Comparison of ENCODE assay signal across 8 cellular contexts in genomic region chr4:155954118-155954503, GRCh38. TPM values are rescaled to one million over a fixed set of nuclear protein-coding genes. Genes with fewer than 3 reads are reported as not detected.
DNase-seq lines count a peak whose midpoint lies in the region; ATAC-seq, FAIRE-seq and TF ChIP-seq lines count a peak whose summit lies in the region.

No MANE protein-coding gene starts in this region.

- no peaks in the 10 kb centered on the region for H3K36me3 ChIP-seq in ascending aorta
- H3K36me3 ChIP-seq in HepG2 (replicated peaks in 1 of 2; ENCODE audit: control insufficient read depth in 1 of 2, insufficient read depth in 2 of 2, low read length in 2 of 2), result no peaks in the 10 kb centered on the region
- no peaks in the 10 kb centered on the region for H3K36me3 ChIP-seq in thoracic aorta

- FAIRE-seq in HepG2 (lab: Jason Lieb, UNC) (no peak), GM12892 (lab: Jason Lieb, UNC) (no peak)

- TF ChIP-seq CTCF in ascending aorta (IDR thresholded peaks at IDR 0.05) (no peak), HepG2 (CRISPR knock-in tag; IDR thresholded peaks at IDR 0.05) (no peak), thoracic aorta (IDR thresholded peaks at IDR 0.05) (no peak)

- CTCF ChIA-PET in HepG2 (lab: Yijun Ruan, JAX; ENCODE audit: low intra/inter-chr PET ratio, low total read pairs), result no interaction called here

- peak overlapping the region; percentile 85 to 98 for H3K4me3 ChIP-seq in ascending aorta
- H3K4me3 ChIP-seq in HepG2 (replicated peaks in 1 of 3; ENCODE audit: insufficient read depth in 1 of 3, low read depth in 2 of 3, low read length in 3 of 3), result peak overlapping the region; percentile 55 to 78 (median 56); a peak in 5 of 6 replicates
- peak overlapping the region; percentile 85 for H3K4me3 ChIP-seq in thoracic aorta

- H3K4me2 ChIP-seq in HepG2 (ENCODE audit: low read depth, low read length), result peak overlapping the region; percentile 80

- no peaks in the 10 kb centered on the region for H4K20me1 ChIP-seq in HepG2 (ENCODE audit: insufficient read depth, low read length)

- no peak overlapping the region for H3K9ac ChIP-seq in HepG2 (ENCODE audit: insufficient read depth, low read depth, low read length)

- H3K9me3 ChIP-seq in ascending aorta (no peaks in the 10 kb centered on the region), HepG2 (ENCODE audit: low read length) (no peaks in the 10 kb centered on the region), thoracic aorta (no peaks in the 10 kb centered on the region)

- POLR2A ChIA-PET in HepG2 (lab: Yijun Ruan, JAX), result no interaction called here

- TF ChIP-seq EP300 in HepG2 (IDR thresholded peaks at IDR 0.05; ENCODE audit: low read depth in 2 of 2, low read length in 2 of 2), result no peak
- no peak for TF ChIP-seq EP300 in HepG2 (CRISPR knock-in tag; IDR thresholded peaks at IDR 0.05; ENCODE audit: borderline replicate concordance)

- 98% methylated on average over 8 of the region's 8 CpGs for WGBS in HepG2 (ENCODE audit: low lambda C conversion rate)

- ATAC-seq in HepG2 (no peak), thoracic aorta (ENCODE audit: insufficient number of reproducible peaks, low FRiP score, low read depth) (no peak), GM21367 (IDR thresholded peaks at IDR 0.05; ENCODE audit: unreplicated experiment) (no peak)

- in situ Hi-C loops in HepG2 (cut with HindIII; ENCODE audit: extremely low pct_ligation_motif_present, low pct_unique_long_range_greater_than_20kb), result no loop called here

- intact Hi-C loops in ascending aorta (cut with DNase I), result loop anchor here (1.0 to 10.0 kb wide), 5 partner anchors 427 to 1021 kb away; partner anchors contain the start of genes MAP9 and PDGFC
- intact Hi-C loops in HepG2 (cut with micrococcal nuclease; ENCODE audit: unreplicated experiment), result no loop called here

- H3K79me2 ChIP-seq in HepG2 (ENCODE audit: insufficient read depth, low read length), result no peaks in the 10 kb centered on the region

- no TSS peak for BruUV-seq in HepG2 (replicated peaks; lab: Mats Ljungman, UMichigan)

- peak overlapping the region; percentile 98 for H3K27ac ChIP-seq in ascending aorta
- H3K27ac ChIP-seq in HepG2 (ENCODE audit: extremely low read length, insufficient read depth, low read length), result no peak overlapping the region
- H3K27ac ChIP-seq in thoracic aorta, result peak overlapping the region; percentile 97 to 99

- DNase-seq in activated CD8-positive, alpha-beta memory T cell treated with anti-CD3 and anti-CD28 coated beads, Interleukin-2, amount 50 U/mL, for 48 hours, result peak; percentile 52
- DNase-seq in activated CD8-positive, alpha-beta memory T cell treated with anti-CD3 and anti-CD28 coated beads for 24 hours, result no peak
- DNase-seq in ascending aorta (ENCODE audit: low spot score in 2 of 2), result no peak
- no peak for DNase-seq in HepG2 (ENCODE audit: low spot score)
- DNase-seq in thoracic aorta (ENCODE audit: low spot score), result no peak
- no peak for DNase-seq in GM12892 (ENCODE audit: insufficient read length)
- DNase-seq in H4 (ENCODE audit: low spot score), result no peak

- TF ChIP-seq POLR2A in HepG2 (IDR thresholded peaks at IDR 0.05; ENCODE audit: insufficient read depth in 1 of 2, low read depth in 2 of 2, low read length in 2 of 2) (no peak), GM12892 (IDR thresholded peaks at IDR 0.05; ENCODE audit: low read depth, low read length) (no peak)

- H2AFZ ChIP-seq in HepG2 (ENCODE audit: low read length), result peak overlapping the region; percentile 81

- no peak for TF ChIP-seq RAD21 in HepG2 (CRISPR knock-in tag; IDR thresholded peaks at IDR 0.05)

- H3K27me3 ChIP-seq in ascending aorta, result no peaks in the 10 kb centered on the region
- H3K27me3 ChIP-seq in HepG2 (ENCODE audit: control insufficient read depth in 1 of 2, insufficient read depth in 2 of 2, low read length in 2 of 2), result no peaks in the 10 kb centered on the region
- H3K27me3 ChIP-seq in thoracic aorta (replicated peaks; ENCODE audit: insufficient read depth), result no peaks in the 10 kb centered on the region

- peaks cover 0 to 4% of the 10 kb centered on the region in 2 donors for H3K4me1 ChIP-seq in ascending aorta
- H3K4me1 ChIP-seq in HepG2 (ENCODE audit: insufficient read depth, low read length), result peaks cover 25% of the 10 kb centered on the region
- H3K4me1 ChIP-seq in thoracic aorta (ENCODE audit: control insufficient read depth in 1 of 2, low read depth in 2 of 2), result peaks cover 0 to 10% of the 10 kb centered on the region in 2 donors

TF ChIP-seq in HepG2, 621 proteins besides CTCF, POLR2A, EP300 and RAD21 (continues in another document):
- TF ChIP-seq POGK (CRISPR knock-in tag; conservative IDR thresholded peaks at IDR 0.05), result no peak

RNA-seq across cellular contexts. Expression of gene CTSO, which starts 0.4 kb away (rescaled TPM):
- total RNA-seq in ascending aorta (7.5 TPM), HepG2 (2016; rRNA removed; fragmentation: Illumina TruSeq; extraction: Trizol) (0.07 TPM in 1 of 2 replicates, not detected in the other), thoracic aorta (10 to 100 TPM; 31.1 to 36.6 TPM)
- total RNA-seq in HepG2 (2016; cell fraction: cytosol; rRNA removed; fragmentation: Illumina TruSeq; extraction: Trizol; ENCODE audit: low read depth), result not detected in 2 replicates
- total RNA-seq in HepG2 (2016; cell fraction: insoluble cytoplasmic fraction; rRNA removed; fragmentation: Illumina TruSeq; extraction: Trizol), result 0.09 and 0.17 TPM in 2 replicates
- not detected in 2 replicates for total RNA-seq in HepG2 (2016; cell fraction: membrane; rRNA removed; fragmentation: Illumina TruSeq; extraction: Trizol)
- total RNA-seq in HepG2 (2016; cell fraction: nucleus; rRNA removed; fragmentation: Illumina TruSeq; extraction: Trizol), result not detected in 2 replicates
- 0.17 TPM in 2 replicates for polyA plus RNA-seq in HepG2 (2011; rRNA removed)
- 0.08 and 0.27 TPM in 2 replicates for polyA plus RNA-seq in HepG2 (2011; cell fraction: cytosol; rRNA removed)
- polyA plus RNA-seq in HepG2 (2011; cell fraction: nucleus; rRNA removed), result 0.06 and 0.12 TPM in 2 replicates
- polyA plus RNA-seq in HepG2 (2012), result 0.31 and 0.32 TPM in 2 replicates
- not detected in 2 replicates for polyA plus RNA-seq in HepG2 (2016; cell fraction: cytosol; fragmentation: Illumina TruSeq; extraction: Trizol; ENCODE audit: low read depth)
- polyA plus RNA-seq in HepG2 (2016; cell fraction: insoluble cytoplasmic fraction; fragmentation: Illumina TruSeq; extraction: Trizol; ENCODE audit: low read depth), result 0.12 TPM in 1 of 2 replicates, not detected in the other
- not detected in 2 replicates for polyA plus RNA-seq in HepG2 (2016; cell fraction: membrane; fragmentation: Illumina TruSeq; extraction: Trizol; ENCODE audit: low read depth)
- polyA plus RNA-seq in HepG2 (2016; cell fraction: nucleus; fragmentation: Illumina TruSeq; extraction: Trizol; ENCODE audit: insufficient read depth, low read depth), result 0.20 TPM in 1 of 2 replicates, not detected in the other
- polyA minus RNA-seq in HepG2 (2011; rRNA and poly(A)+ RNA removed; ENCODE audit: low replicate concordance), result not detected in 2 replicates
- 0.18 TPM in 1 of 2 replicates, not detected in the other for polyA minus RNA-seq in HepG2 (2011; cell fraction: cytosol; rRNA and poly(A)+ RNA removed)
- polyA minus RNA-seq in HepG2 (2011; cell fraction: nucleus; rRNA and poly(A)+ RNA removed), result 0.12 TPM in 1 of 2 replicates, not detected in the other
- 7.2 TPM for polyA plus RNA-seq in GM12892 (2012; ENCODE audit: missing spikeins)
- 8.1 and 9.6 TPM in 2 replicates for total RNA-seq in H4 (2014; rRNA removed; shearing (Covaris generic))

RNA-seq across cellular contexts. Expression of gene TDO2, which starts 50.6 kb away (rescaled TPM):
- 0.21 TPM for total RNA-seq in ascending aorta
- not detected in 2 replicates for total RNA-seq in HepG2 (2016; rRNA removed; fragmentation: Illumina TruSeq; extraction: Trizol)
- not detected in 2 replicates for total RNA-seq in HepG2 (2016; cell fraction: cytosol; rRNA removed; fragmentation: Illumina TruSeq; extraction: Trizol; ENCODE audit: low read depth)
- total RNA-seq in HepG2 (2016; cell fraction: insoluble cytoplasmic fraction; rRNA removed; fragmentation: Illumina TruSeq; extraction: Trizol), result not detected in 2 replicates
- not detected in 2 replicates for total RNA-seq in HepG2 (2016; cell fraction: membrane; rRNA removed; fragmentation: Illumina TruSeq; extraction: Trizol)
- total RNA-seq in HepG2 (2016; cell fraction: nucleus; rRNA removed; fragmentation: Illumina TruSeq; extraction: Trizol), result not detected in 2 replicates
- polyA plus RNA-seq in HepG2 (2011; rRNA removed), result not detected in 2 replicates
- polyA plus RNA-seq in HepG2 (2011; cell fraction: cytosol; rRNA removed), result not detected in 2 replicates
- not detected in 2 replicates for polyA plus RNA-seq in HepG2 (2011; cell fraction: nucleus; rRNA removed)
- not detected in 2 replicates for polyA plus RNA-seq in HepG2 (2012)
- polyA plus RNA-seq in HepG2 (2016; cell fraction: cytosol; fragmentation: Illumina TruSeq; extraction: Trizol; ENCODE audit: low read depth), result not detected in 2 replicates
- not detected in 2 replicates for polyA plus RNA-seq in HepG2 (2016; cell fraction: insoluble cytoplasmic fraction; fragmentation: Illumina TruSeq; extraction: Trizol; ENCODE audit: low read depth)
- polyA plus RNA-seq in HepG2 (2016; cell fraction: membrane; fragmentation: Illumina TruSeq; extraction: Trizol; ENCODE audit: low read depth), result not detected in 2 replicates
- not detected in 2 replicates for polyA plus RNA-seq in HepG2 (2016; cell fraction: nucleus; fragmentation: Illumina TruSeq; extraction: Trizol; ENCODE audit: insufficient read depth, low read depth)
- polyA minus RNA-seq in HepG2 (2011; rRNA and poly(A)+ RNA removed; ENCODE audit: low replicate concordance), result 0.61 TPM in 1 of 2 replicates, not detected in the other
- polyA minus RNA-seq in HepG2 (2011; cell fraction: cytosol; rRNA and poly(A)+ RNA removed), result not detected in 2 replicates
- not detected in 2 replicates for polyA minus RNA-seq in HepG2 (2011; cell fraction: nucleus; rRNA and poly(A)+ RNA removed)
- not detected for total RNA-seq in thoracic aorta
- polyA plus RNA-seq in GM12892 (2012; ENCODE audit: missing spikeins), result not detected
- total RNA-seq in H4 (2014; rRNA removed; shearing (Covaris generic)), result 3.2 and 6.2 TPM in 2 replicates
